1 cellular context compared by ENCODE assay signal in genomic region chr11:61847914-61848581, GRCh38.
A peak's percentile ranks its signal among the peaks of the same experiment; 100 is the strongest.
TF ChIP-seq lines count a peak whose summit lies in the region.

No MANE protein-coding gene starts in this region.

TF ChIP-seq in H1, 55 proteins besides CTCF, POLR2A, EP300 and RAD21:
- TF ChIP-seq BRCA1 (IDR thresholded peaks at IDR 0.05; ENCODE audit: low read depth, low read length) = no peak
- TF ChIP-seq POLR2AphosphoS5 (IDR thresholded peaks at IDR 0.05; ENCODE audit: low read depth, low read length) = peak; percentile 20; the same call in 1 of the 2 replicates
